Comparison of ENCODE assay signal across 8 cellular contexts in the genomic region with DNA sequence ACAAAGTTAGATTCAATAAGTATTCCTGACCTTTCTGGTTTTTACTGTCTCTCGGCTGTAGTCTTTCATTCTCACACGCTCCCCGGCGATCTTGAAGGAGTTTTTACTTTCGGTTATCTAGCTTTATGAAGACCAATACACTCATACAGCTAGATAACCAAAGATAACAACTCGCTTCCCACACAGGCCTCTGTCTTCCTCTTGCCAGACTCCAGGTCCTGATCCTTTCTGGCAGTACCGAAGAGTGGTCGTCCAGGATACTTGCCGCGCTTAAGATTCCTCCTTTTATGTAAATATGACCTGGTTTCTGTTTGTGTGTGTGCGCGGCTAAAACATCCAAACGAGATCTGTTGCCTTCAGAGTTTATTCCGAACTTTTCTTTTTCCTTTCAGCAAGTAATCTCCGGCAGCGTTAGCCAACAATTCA.
DNase-seq lines count a peak whose midpoint lies in the region; ATAC-seq and TF ChIP-seq lines count a peak whose summit lies in the region.

No MANE protein-coding gene starts in this region.

- ATAC-seq in GM21515 (IDR thresholded peaks at IDR 0.05; ENCODE audit: unreplicated experiment) (peak; percentile 44), naive B cell (ENCODE audit: low read depth in 2 of 2) (peak; percentile 14 to 32)

- DNase-seq in Caki2 (ENCODE audit: low read depth) (peak; percentile 77), naive B cell (no peak), NCI-H1436 (lab: John Stamatoyannopoulos, UW) (no peak), RKO (ENCODE audit: low spot score) (no peak)
- no peak for DNase-seq in activated CD4-positive, alpha-beta T cell treated with anti-CD3 and anti-CD28 coated beads for 4 hours

- peaks cover 0 to 18% (median 0%) of the 10 kb centered on the region in 5 experiments for H3K9me3 Mint-ChIP-seq in brain
- peaks cover 0 to 62% (median 23%) of the 10 kb centered on the region in 7 donors for H3K9me3 Mint-ChIP-seq in naive B cell

- peak overlapping the region; percentile 82 for H3K9ac ChIP-seq in KMS-11

- no peaks in the 10 kb centered on the region for H4K20me1 ChIP-seq in KMS-11 (ENCODE audit: insufficient read depth)

- H3K27me3 ChIP-seq in KMS-11 (ENCODE audit: insufficient read depth, low read depth) = no peaks in the 10 kb centered on the region

- no peaks in the 10 kb centered on the region for H3K36me3 ChIP-seq in KMS-11 (ENCODE audit: insufficient read depth)

- peak overlapping the region; percentile 80 for H3K4me2 ChIP-seq in KMS-11

- H3K4me3 Mint-ChIP-seq in brain = peak overlapping the region; percentile 88 to 97 (median 94)
- peak overlapping the region; percentile 84 to 93 (median 84) for H3K4me3 Mint-ChIP-seq in naive B cell

- peak overlapping the region; percentile 78 for H2AFZ ChIP-seq in KMS-11 (ENCODE audit: low read depth)

- peaks cover 69% of the 10 kb centered on the region for H3K4me1 ChIP-seq in KMS-11 (ENCODE audit: low read depth, poor library complexity, severe bottlenecking)

- in situ Hi-C loops in Caki2 (cut with HindIII; ENCODE audit: low pct_unique_long_range_greater_than_20kb, low sequenced_read_pairs) = no loop called here

- TF ChIP-seq CTCF in KMS-11 (conservative IDR thresholded peaks at IDR 0.05; ENCODE audit: low read depth, low read length) = no peak
- TF ChIP-seq CTCF in brain (conservative IDR thresholded peaks at IDR 0.05) = no peak

- H3K27ac Mint-ChIP-seq in brain (peak overlapping the region; percentile 97 to 100 (median 99)), naive B cell (peak overlapping the region in 3 of 6 donors; percentile 14 to 83 (median 19))

- peaks cover 89% of the 10 kb centered on the region for H3K36me3 Mint-ChIP-seq in brain
- peaks cover 8 to 17% of the 10 kb centered on the region in 2 donors for H3K36me3 Mint-ChIP-seq in naive B cell

- H3K27me3 Mint-ChIP-seq in brain = peaks cover 73% of the 10 kb centered on the region
- H3K27me3 Mint-ChIP-seq in naive B cell = peaks cover 78 to 80% (median 79%) of the 10 kb centered on the region in 3 donors

- peaks cover 20% of the 10 kb centered on the region; the same call in 1 of the 2 replicates for H3K79me2 ChIP-seq in KMS-11 (ENCODE audit: insufficient read depth, low read depth)

- H3K4me1 Mint-ChIP-seq in brain (peaks cover 16% of the 10 kb centered on the region), naive B cell (peaks cover 13 to 29% (median 18%) of the 10 kb centered on the region in 3 donors)

- peak overlapping the region; percentile 80 for H3K27ac ChIP-seq in KMS-11

- peak overlapping the region; percentile 44 for H3K4me3 ChIP-seq in KMS-11 (IDR thresholded peaks at IDR 0.05; ENCODE audit: insufficient read depth, low read depth, low read length)
